14 cellular contexts compared by ENCODE assay signal in genomic region chr3:132622148-132622547, GRCh38. TPM values are rescaled to one million over a fixed set of nuclear protein-coding genes. Genes with fewer than 3 reads are reported as not detected.
A peak's percentile ranks its signal among the peaks of the same experiment; 100 is the strongest.
DNase-seq lines count a peak whose midpoint lies in the region; ATAC-seq, FAIRE-seq and TF ChIP-seq lines count a peak whose summit lies in the region.
"Had no signal": no experiment of that assay in that cellular context is flagged by ENCODE, and none has a peak within 500 bp of the region (broad histone marks: within the 10 kb centered on the region; RNA-seq: fewer than 3 reads in every experiment).

No MANE protein-coding gene starts in this region.

- peaks cover 59% of the 10 kb centered on the region for H3K4me1 Mint-ChIP-seq in HFFc6 (ENCODE audit: low read depth)
- peaks cover 5% of the 10 kb centered on the region for H3K4me1 Mint-ChIP-seq in activated CD8-positive, alpha-beta T cell treated with anti-CD3 and anti-CD28 coated beads, Interleukin-2, amount 10 ng/mL, durations not matched to agents 7 days and 5 days (ENCODE audit: low read depth)

- no peaks in the 10 kb centered on the region for H3K27me3 ChIP-seq in endothelial cell of umbilical vein (ENCODE audit: control insufficient read depth in 2 of 2, insufficient read depth in 2 of 2, low read length in 2 of 2)

- H3K27me3 Mint-ChIP-seq in HFFc6 (ENCODE audit: insufficient read depth): no peaks in the 10 kb centered on the region
- no peaks in the 10 kb centered on the region for H3K27me3 Mint-ChIP-seq in activated CD8-positive, alpha-beta T cell treated with anti-CD3 and anti-CD28 coated beads, Interleukin-2, amount 10 ng/mL, durations not matched to agents 7 days and 5 days (ENCODE audit: low read depth)
- H3K27me3 Mint-ChIP-seq: CD4-positive, CD25-positive, alpha-beta regulatory T cell had no signal

- H3K36me3 ChIP-seq in endothelial cell of umbilical vein (ENCODE audit: control insufficient read depth in 2 of 2, extremely low read depth in 1 of 2, insufficient read depth in 2 of 2, low read length in 2 of 2): peaks cover 0 to 2% of the 10 kb centered on the region in 2 experiments

- H3K4me3 ChIP-seq in endothelial cell of umbilical vein (replicated peaks in 1 of 3; ENCODE audit: insufficient read depth in 1 of 3, low read depth in 1 of 3, low read length in 3 of 3): no peak overlapping the region
- H3K4me3 ChIP-seq: A549 had no signal

- TF ChIP-seq CTCF in HFFc6 (IDR thresholded peaks at IDR 0.05): no peak
- TF ChIP-seq CTCF in endothelial cell of umbilical vein (IDR thresholded peaks at IDR 0.05; ENCODE audit: extremely low read depth in 1 of 2, insufficient read depth in 1 of 2, low read depth in 1 of 2, low read length in 2 of 2): no peak

- H3K4me2 ChIP-seq in endothelial cell of umbilical vein (ENCODE audit: insufficient read depth, low read length): peak overlapping the region; percentile 94
- H3K4me2 ChIP-seq: A549 had no signal

- no peak for DNase-seq in HFFc6
- peak; percentile 13 for DNase-seq in RPMI7951 (ENCODE audit: low read depth)
- peak; percentile 73 for DNase-seq in endothelial cell of umbilical vein (ENCODE audit: low read depth, low spot score)
- no peak for DNase-seq in activated CD4-positive, alpha-beta T cell treated with anti-CD3 and anti-CD28 coated beads for 4 hours
- DNase-seq in activated CD8-positive, alpha-beta T cell treated with anti-CD3 and anti-CD28 coated beads, Interleukin-2, amount 10 ng/mL, durations not matched to agents 7 days and 5 days: no peak
- no peak for DNase-seq in NCI-H1092 treated with DMSO at 0.1 percent for 48 hours (lab: John Stamatoyannopoulos, UW)
- DNase-seq in cerebellar cortex (ENCODE audit: low spot score): no peak
- DNase-seq: Calu3; CD4-positive, CD25-positive, alpha-beta regulatory T cell; DMS 273 treated with DMSO at 0.1 percent for 48 hours had no signal

- no peaks in the 10 kb centered on the region for H3K9me1 ChIP-seq in endothelial cell of umbilical vein (replicated peaks; ENCODE audit: control insufficient read depth, extremely low read depth, insufficient read depth, low read length)

- CTCF ChIA-PET in endothelial cell of umbilical vein (lab: Charles Lee): no interaction called here
- CTCF ChIA-PET in activated CD8-positive, alpha-beta T cell treated with anti-CD3 and anti-CD28 coated beads, Interleukin-2, amount 10 ng/mL, durations not matched to agents 7 days and 5 days (lab: Charles Lee): no interaction called here

- no peak for ATAC-seq in activated CD8-positive, alpha-beta T cell treated with anti-CD3 and anti-CD28 coated beads, Interleukin-2, amount 10 ng/mL, durations not matched to agents 7 days and 5 days
- ATAC-seq: A549, HCT116 had no signal

- no TSS peak for BruUV-seq in endothelial cell of umbilical vein (replicated peaks; lab: Mats Ljungman, UMichigan)

- H3K27ac Mint-ChIP-seq in HFFc6: peak overlapping the region; percentile 45; the same call in 1 of the 2 replicates
- no peak overlapping the region for H3K27ac Mint-ChIP-seq in activated CD8-positive, alpha-beta T cell treated with anti-CD3 and anti-CD28 coated beads, Interleukin-2, amount 10 ng/mL, durations not matched to agents 7 days and 5 days
- H3K27ac Mint-ChIP-seq: CD4-positive, CD25-positive, alpha-beta regulatory T cell had no signal

- no peaks in the 10 kb centered on the region for H4K20me1 ChIP-seq in endothelial cell of umbilical vein (replicated peaks; ENCODE audit: control insufficient read depth, extremely low read depth, insufficient read depth, low read length)

- peaks cover 33% of the 10 kb centered on the region for H3K4me1 ChIP-seq in endothelial cell of umbilical vein (ENCODE audit: control insufficient read depth, extremely low read depth, insufficient read depth, low read length)
- H3K4me1 ChIP-seq: A549 had no signal

- peak; percentile 68 for FAIRE-seq in endothelial cell of umbilical vein (lab: Jason Lieb, UNC)
- FAIRE-seq: A549, H54 had no signal

- H2AFZ ChIP-seq in endothelial cell of umbilical vein (ENCODE audit: low read depth, low read length): no peak overlapping the region

- no peaks in the 10 kb centered on the region for H3K9me3 ChIP-seq in endothelial cell of umbilical vein (replicated peaks; ENCODE audit: control insufficient read depth, insufficient read depth, low read length)
- H3K9me3 ChIP-seq: A549 had no signal

- no peak overlapping the region for H3K4me3 Mint-ChIP-seq in HFFc6
- H3K4me3 Mint-ChIP-seq in activated CD8-positive, alpha-beta T cell treated with anti-CD3 and anti-CD28 coated beads, Interleukin-2, amount 10 ng/mL, durations not matched to agents 7 days and 5 days: no peak overlapping the region
- H3K4me3 Mint-ChIP-seq: CD4-positive, CD25-positive, alpha-beta regulatory T cell had no signal

- intact Hi-C loops in endothelial cell of umbilical vein (cut with micrococcal nuclease): loop anchor here (1.0 kb wide), 2 partner anchors 8 to 28 kb away; no protein-coding TSS in a partner anchor

- H3K79me2 ChIP-seq in endothelial cell of umbilical vein (ENCODE audit: control insufficient read depth, insufficient read depth, low read length): no peaks in the 10 kb centered on the region

- peaks cover 9% of the 10 kb centered on the region for H3K9me3 Mint-ChIP-seq in HFFc6
- H3K9me3 Mint-ChIP-seq in activated CD8-positive, alpha-beta T cell treated with anti-CD3 and anti-CD28 coated beads, Interleukin-2, amount 10 ng/mL, durations not matched to agents 7 days and 5 days (ENCODE audit: insufficient read depth): no peaks in the 10 kb centered on the region

- H3K36me3 Mint-ChIP-seq in HFFc6 (ENCODE audit: low read depth): peaks cover 46% of the 10 kb centered on the region
- H3K36me3 Mint-ChIP-seq in activated CD8-positive, alpha-beta T cell treated with anti-CD3 and anti-CD28 coated beads, Interleukin-2, amount 10 ng/mL, durations not matched to agents 7 days and 5 days (ENCODE audit: low read depth): peaks cover 24% of the 10 kb centered on the region

- TF ChIP-seq POLR2A in endothelial cell of umbilical vein (IDR thresholded peaks at IDR 0.05; ENCODE audit: low read depth, low read length): no peak

- no peak overlapping the region for H3K9ac ChIP-seq in endothelial cell of umbilical vein (replicated peaks; ENCODE audit: extremely low read depth, insufficient read depth, low read length)

- POLR2A ChIA-PET in endothelial cell of umbilical vein (lab: Charles Lee): no interaction called here
- POLR2A ChIA-PET in activated CD8-positive, alpha-beta T cell treated with anti-CD3 and anti-CD28 coated beads, Interleukin-2, amount 10 ng/mL, durations not matched to agents 7 days and 5 days (lab: Charles Lee): no interaction called here

- dilution Hi-C loops in endothelial cell of umbilical vein (cut with MboI; ENCODE audit: extremely low pct_ligation_motif_present, low sequenced_read_pairs): no loop called here

- H3K27ac ChIP-seq in endothelial cell of umbilical vein (ENCODE audit: insufficient read depth, low read depth, low read length): peak overlapping the region; percentile 85
- H3K27ac ChIP-seq: A549 had no signal

TF ChIP-seq in endothelial cell of umbilical vein, 7 proteins besides CTCF, POLR2A, EP300 and RAD21 (continues in another document):
- no peak for TF ChIP-seq EZH2 (IDR thresholded peaks at IDR 0.05; ENCODE audit: borderline replicate concordance, low read depth, low read length, severe bottlenecking)

RNA-seq across cellular contexts. Expression of gene ACKR4, which starts 25.1 kb away (rescaled TPM):
- 1 to 10 TPM in 5 of 6 experiments, under 1 TPM in 1; 0.78 to 8.4 (median 7.1) TPM for total RNA-seq in HFFc6 (2021; fragmentation: NEBNext Ultra II Directional; extraction: Animal tissue kit (Norgen Biotek cat#: 25700))
- 0.98 and 2.6 TPM in 2 replicates for total RNA-seq in RPMI7951 (2014; rRNA removed; shearing (Covaris generic))
- 1.4 and 3.2 TPM in 2 replicates for total RNA-seq in endothelial cell of umbilical vein
- polyA plus RNA-seq in endothelial cell of umbilical vein: 13.5 and 14.3 TPM in 2 replicates
- polyA plus RNA-seq in endothelial cell of umbilical vein (2011; cell fraction: cytosol; rRNA removed): 8.0 and 11.9 TPM in 2 replicates
- polyA plus RNA-seq in endothelial cell of umbilical vein (2011; cell fraction: nucleus; rRNA removed): 3.8 and 4.9 TPM in 2 replicates
- 1.1 and 1.2 TPM in 2 replicates for polyA plus RNA-seq in endothelial cell of umbilical vein (2012)
- polyA minus RNA-seq in endothelial cell of umbilical vein: 11.7 and 14.2 TPM in 2 replicates
- not detected for polyA minus RNA-seq in endothelial cell of umbilical vein (2011; cell fraction: cytosol; rRNA and poly(A)+ RNA removed)
- 4.5 and 6.7 TPM in 2 replicates for polyA minus RNA-seq in endothelial cell of umbilical vein (2011; cell fraction: nucleus; rRNA and poly(A)+ RNA removed)
- total RNA-seq in activated CD8-positive, alpha-beta T cell treated with anti-CD3 and anti-CD28 coated beads, Interleukin-2, amount 10 ng/mL, durations not matched to agents 7 days and 5 days: not detected
- total RNA-seq: Daoy had no signal

RNA-seq across cellular contexts. Expression of gene ACAD11, which starts 37.5 kb away (rescaled TPM):
- total RNA-seq in HFFc6 (2021; fragmentation: NEBNext Ultra II Directional; extraction: Animal tissue kit (Norgen Biotek cat#: 25700)): 10 to 100 TPM; 13.3 to 18.5 (median 13.8) TPM
- total RNA-seq in RPMI7951 (2014; rRNA removed; shearing (Covaris generic)): 17.8 and 18.4 TPM in 2 replicates
- 9.6 and 15.2 TPM in 2 replicates for total RNA-seq in endothelial cell of umbilical vein
- 13.1 and 17.9 TPM in 2 replicates for polyA plus RNA-seq in endothelial cell of umbilical vein
- polyA plus RNA-seq in endothelial cell of umbilical vein (2011; cell fraction: cytosol; rRNA removed): 4.6 and 9.2 TPM in 2 replicates
- 151 and 154 TPM in 2 replicates for polyA plus RNA-seq in endothelial cell of umbilical vein (2011; cell fraction: nucleus; rRNA removed)
- 15.5 and 16.8 TPM in 2 replicates for polyA plus RNA-seq in endothelial cell of umbilical vein (2012)
- 18.1 and 37.3 TPM in 2 replicates for polyA minus RNA-seq in endothelial cell of umbilical vein
- polyA minus RNA-seq in endothelial cell of umbilical vein (2011; cell fraction: cytosol; rRNA and poly(A)+ RNA removed): 8.4 TPM
- polyA minus RNA-seq in endothelial cell of umbilical vein (2011; cell fraction: nucleus; rRNA and poly(A)+ RNA removed): 63.0 and 66.1 TPM in 2 replicates
- 10 to 100 TPM; 11.3 to 13.7 TPM for total RNA-seq in activated CD8-positive, alpha-beta T cell treated with anti-CD3 and anti-CD28 coated beads, Interleukin-2, amount 10 ng/mL, durations not matched to agents 7 days and 5 days

RNA-seq across cellular contexts. Expression of gene UBA5, which starts 38.0 kb away (rescaled TPM):
- total RNA-seq in HFFc6 (2021; fragmentation: NEBNext Ultra II Directional; extraction: Animal tissue kit (Norgen Biotek cat#: 25700)): 10 to 100 TPM; 43.8 to 51.5 (median 48.0) TPM
- total RNA-seq in RPMI7951 (2014; rRNA removed; shearing (Covaris generic)): 40.6 and 46.3 TPM in 2 replicates
- 38.1 and 40.9 TPM in 2 replicates for total RNA-seq in endothelial cell of umbilical vein
- polyA plus RNA-seq in endothelial cell of umbilical vein: 12.6 and 19.7 TPM in 2 replicates
- 18.8 and 21.6 TPM in 2 replicates for polyA plus RNA-seq in endothelial cell of umbilical vein (2011; cell fraction: cytosol; rRNA removed)
- polyA plus RNA-seq in endothelial cell of umbilical vein (2011; cell fraction: nucleus; rRNA removed): 40.7 and 53.7 TPM in 2 replicates
- polyA plus RNA-seq in endothelial cell of umbilical vein (2012): 23.2 and 37.4 TPM in 2 replicates
- 25.2 and 28.1 TPM in 2 replicates for polyA minus RNA-seq in endothelial cell of umbilical vein
- polyA minus RNA-seq in endothelial cell of umbilical vein (2011; cell fraction: cytosol; rRNA and poly(A)+ RNA removed): 60.1 TPM
- 47.1 and 66.0 TPM in 2 replicates for polyA minus RNA-seq in endothelial cell of umbilical vein (2011; cell fraction: nucleus; rRNA and poly(A)+ RNA removed)
- 10 to 100 TPM; 31.4 to 39.0 TPM for total RNA-seq in activated CD8-positive, alpha-beta T cell treated with anti-CD3 and anti-CD28 coated beads, Interleukin-2, amount 10 ng/mL, durations not matched to agents 7 days and 5 days

Comparison
In these comparisons a context has a peak if more than half of its experiments do, and no peak if none do; other contexts are left out.
1. DNase-seq: peak in RPMI7951 (single experiment) and endothelial cell of umbilical vein (single experiment); none in HFFc6 (single experiment), activated CD4-positive, alpha-beta T cell treated with anti-CD3 and anti-CD28 coated beads for 4 hours (0 of 2), activated CD8-positive, alpha-beta T cell treated with anti-CD3 and anti-CD28 coated beads, Interleukin-2, amount 10 ng/mL, durations not matched to agents 7 days and 5 days (single experiment), NCI-H1092 treated with DMSO at 0.1 percent for 48 hours (single experiment) and cerebellar cortex (single experiment).